Comparison of ENCODE assay signal across 1 cellular context in the genomic region with DNA sequence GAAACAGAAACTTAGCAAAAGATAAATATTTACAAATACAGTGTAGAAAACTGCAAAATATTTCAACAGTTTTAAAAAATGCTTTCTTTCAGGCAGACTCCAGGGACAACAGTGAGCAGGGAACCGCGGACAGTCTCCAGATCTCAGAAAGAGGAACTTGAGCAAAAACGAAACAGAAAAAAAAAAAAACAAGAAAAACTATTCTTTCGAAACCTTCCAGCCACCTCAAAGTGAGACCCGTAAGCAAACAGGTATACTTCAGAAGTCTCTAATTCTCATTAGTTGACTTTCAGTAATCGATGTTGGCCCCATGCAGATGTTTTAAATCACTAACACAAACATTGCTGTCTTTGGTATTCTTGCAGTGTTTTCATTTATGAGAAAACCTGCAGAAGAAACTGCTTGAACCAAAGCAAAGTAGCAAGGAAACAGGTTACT.
TF ChIP-seq lines count a peak whose summit lies in the region.

No MANE protein-coding gene starts in this region.

TF ChIP-seq in GM12878, 131 proteins besides CTCF, POLR2A, EP300 and RAD21 (continued from another document and continues in another):
- TF ChIP-seq SIX5 (IDR thresholded peaks at IDR 0.05; ENCODE audit: low read depth, low read length, severe bottlenecking) (no peak), BRCA1 (IDR thresholded peaks at IDR 0.05; ENCODE audit: low read depth, low read length) (no peak), CBX3 (IDR thresholded peaks at IDR 0.05; ENCODE audit: borderline replicate concordance, low read depth) (no peak), NRF1 (conservative IDR thresholded peaks at IDR 0.05; ENCODE audit: low read depth, low read length) (no peak), ZNF274 (IDR thresholded peaks at IDR 0.05; ENCODE audit: insufficient read depth, insufficient read length) (no peak), SMAD1 (IDR thresholded peaks at IDR 0.05; ENCODE audit: low read depth, partially characterized antibody) (no peak), SUZ12 (IDR thresholded peaks at IDR 0.05; ENCODE audit: unreplicated experiment) (no peak), ZNF384 (IDR thresholded peaks at IDR 0.05; ENCODE audit: borderline replicate concordance, low read depth, low read length) (peak; percentile 97), PAX5 (IDR thresholded peaks at IDR 0.05; ENCODE audit: borderline replicate concordance, low read depth, low read length) (0 out of 2 replicates have a peak, but pooled peaks have one; percentile 38), TCF12 (IDR thresholded peaks at IDR 0.05; ENCODE audit: low read depth, low read length) (0 out of 2 replicates have a peak, but pooled peaks have one; percentile 55), MEF2B (IDR thresholded peaks at IDR 0.05; ENCODE audit: partially characterized antibody, poor library complexity, severe bottlenecking) (peak; percentile 42), ASH2L (IDR thresholded peaks at IDR 0.05; ENCODE audit: borderline replicate concordance, low read depth) (no peak), YY1 (IDR thresholded peaks at IDR 0.05; ENCODE audit: low read depth, low read length) (no peak), FOXK2 (IDR thresholded peaks at IDR 0.05) (no peak), HDAC6 (IDR thresholded peaks at IDR 0.05; ENCODE audit: unreplicated experiment) (no peak), POLR2AphosphoS5 (IDR thresholded peaks at IDR 0.05; ENCODE audit: low read length) (no peak), CREM (IDR thresholded peaks at IDR 0.05; ENCODE audit: low read depth) (no peak), SREBF2 (IDR thresholded peaks at IDR 0.05; ENCODE audit: low read length) (no peak), SMAD5 (IDR thresholded peaks at IDR 0.05; ENCODE audit: low read depth) (no peak), MEF2A (IDR thresholded peaks at IDR 0.05; ENCODE audit: insufficient read depth, low read depth, low read length) (peak; percentile 36; the same call in 1 of the 2 replicates), JUND (IDR thresholded peaks at IDR 0.05; ENCODE audit: low read depth, low read length) (peak; percentile 66; the same call in 1 of the 2 replicates), SIN3A (IDR thresholded peaks at IDR 0.05; ENCODE audit: low read depth, low read length) (no peak), KDM1A (IDR thresholded peaks at IDR 0.05; ENCODE audit: borderline replicate concordance) (no peak), NR2C2 (IDR thresholded peaks at IDR 0.05; ENCODE audit: borderline replicate concordance, control insufficient read depth, insufficient read length, low read depth) (no peak), WRNIP1 (IDR thresholded peaks at IDR 0.05; ENCODE audit: borderline replicate concordance, low read depth, low read length) (no peak), NR2F1 (conservative IDR thresholded peaks at IDR 0.05) (0 out of 2 replicates have a peak, but pooled peaks have one; percentile 37), MXI1 (IDR thresholded peaks at IDR 0.05; ENCODE audit: low read depth, low read length) (no peak), IKZF1 (conservative IDR thresholded peaks at IDR 0.05) (peak; percentile 38), RFX5 (IDR thresholded peaks at IDR 0.05; ENCODE audit: low read depth, low read length) (no peak), FOXM1 (IDR thresholded peaks at IDR 0.05; ENCODE audit: low read depth, low read length) (peak; percentile 61; the same call in 1 of the 2 replicates), SMARCA5 (IDR thresholded peaks at IDR 0.05) (no peak), RAD51 (IDR thresholded peaks at IDR 0.05) (no peak), CHD4 (IDR thresholded peaks at IDR 0.05) (no peak), CHD1 (IDR thresholded peaks at IDR 0.05; ENCODE audit: low read depth, low read length) (no peak), ZNF24 (IDR thresholded peaks at IDR 0.05) (no peak), GABPA (IDR thresholded peaks at IDR 0.05; ENCODE audit: low read depth) (no peak), RBBP5 (conservative IDR thresholded peaks at IDR 0.05) (no peak)
- TF ChIP-seq, protein P1, sequence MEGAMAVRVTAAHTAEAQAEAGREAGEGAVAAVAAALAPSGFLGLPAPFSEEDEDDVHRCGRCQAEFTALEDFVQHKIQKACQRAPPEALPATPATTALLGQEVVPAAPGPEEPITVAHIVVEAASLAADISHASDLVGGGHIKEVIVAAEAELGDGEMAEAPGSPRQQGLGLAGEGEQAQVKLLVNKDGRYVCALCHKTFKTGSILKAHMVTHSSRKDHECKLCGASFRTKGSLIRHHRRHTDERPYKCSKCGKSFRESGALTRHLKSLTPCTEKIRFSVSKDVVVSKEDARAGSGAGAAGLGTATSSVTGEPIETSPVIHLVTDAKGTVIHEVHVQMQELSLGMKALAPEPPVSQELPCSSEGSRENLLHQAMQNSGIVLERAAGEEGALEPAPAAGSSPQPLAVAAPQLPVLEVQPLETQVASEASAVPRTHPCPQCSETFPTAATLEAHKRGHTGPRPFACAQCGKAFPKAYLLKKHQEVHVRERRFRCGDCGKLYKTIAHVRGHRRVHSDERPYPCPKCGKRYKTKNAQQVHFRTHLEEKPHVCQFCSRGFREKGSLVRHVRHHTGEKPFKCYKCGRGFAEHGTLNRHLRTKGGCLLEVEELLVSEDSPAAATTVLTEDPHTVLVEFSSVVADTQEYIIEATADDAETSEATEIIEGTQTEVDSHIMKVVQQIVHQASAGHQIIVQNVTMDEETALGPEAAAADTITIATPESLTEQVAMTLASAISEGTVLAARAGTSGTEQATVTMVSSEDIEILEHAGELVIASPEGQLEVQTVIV (IDR thresholded peaks at IDR 0.05; ENCODE audit: borderline replicate concordance, partially characterized antibody) = no peak
- TF ChIP-seq, protein P2, sequence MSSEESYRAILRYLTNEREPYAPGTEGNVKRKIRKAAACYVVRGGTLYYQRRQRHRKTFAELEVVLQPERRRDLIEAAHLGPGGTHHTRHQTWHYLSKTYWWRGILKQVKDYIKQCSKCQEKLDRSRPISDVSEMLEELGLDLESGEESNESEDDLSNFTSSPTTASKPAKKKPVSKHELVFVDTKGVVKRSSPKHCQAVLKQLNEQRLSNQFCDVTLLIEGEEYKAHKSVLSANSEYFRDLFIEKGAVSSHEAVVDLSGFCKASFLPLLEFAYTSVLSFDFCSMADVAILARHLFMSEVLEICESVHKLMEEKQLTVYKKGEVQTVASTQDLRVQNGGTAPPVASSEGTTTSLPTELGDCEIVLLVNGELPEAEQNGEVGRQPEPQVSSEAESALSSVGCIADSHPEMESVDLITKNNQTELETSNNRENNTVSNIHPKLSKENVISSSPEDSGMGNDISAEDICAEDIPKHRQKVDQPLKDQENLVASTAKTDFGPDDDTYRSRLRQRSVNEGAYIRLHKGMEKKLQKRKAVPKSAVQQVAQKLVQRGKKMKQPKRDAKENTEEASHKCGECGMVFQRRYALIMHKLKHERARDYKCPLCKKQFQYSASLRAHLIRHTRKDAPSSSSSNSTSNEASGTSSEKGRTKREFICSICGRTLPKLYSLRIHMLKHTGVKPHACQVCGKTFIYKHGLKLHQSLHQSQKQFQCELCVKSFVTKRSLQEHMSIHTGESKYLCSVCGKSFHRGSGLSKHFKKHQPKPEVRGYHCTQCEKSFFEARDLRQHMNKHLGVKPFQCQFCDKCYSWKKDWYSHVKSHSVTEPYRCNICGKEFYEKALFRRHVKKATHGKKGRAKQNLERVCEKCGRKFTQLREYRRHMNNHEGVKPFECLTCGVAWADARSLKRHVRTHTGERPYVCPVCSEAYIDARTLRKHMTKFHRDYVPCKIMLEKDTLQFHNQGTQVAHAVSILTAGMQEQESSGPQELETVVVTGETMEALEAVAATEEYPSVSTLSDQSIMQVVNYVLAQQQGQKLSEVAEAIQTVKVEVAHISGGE (CRISPR knock-in tag; IDR thresholded peaks at IDR 0.05) = no peak
- TF ChIP-seq, protein P3, sequence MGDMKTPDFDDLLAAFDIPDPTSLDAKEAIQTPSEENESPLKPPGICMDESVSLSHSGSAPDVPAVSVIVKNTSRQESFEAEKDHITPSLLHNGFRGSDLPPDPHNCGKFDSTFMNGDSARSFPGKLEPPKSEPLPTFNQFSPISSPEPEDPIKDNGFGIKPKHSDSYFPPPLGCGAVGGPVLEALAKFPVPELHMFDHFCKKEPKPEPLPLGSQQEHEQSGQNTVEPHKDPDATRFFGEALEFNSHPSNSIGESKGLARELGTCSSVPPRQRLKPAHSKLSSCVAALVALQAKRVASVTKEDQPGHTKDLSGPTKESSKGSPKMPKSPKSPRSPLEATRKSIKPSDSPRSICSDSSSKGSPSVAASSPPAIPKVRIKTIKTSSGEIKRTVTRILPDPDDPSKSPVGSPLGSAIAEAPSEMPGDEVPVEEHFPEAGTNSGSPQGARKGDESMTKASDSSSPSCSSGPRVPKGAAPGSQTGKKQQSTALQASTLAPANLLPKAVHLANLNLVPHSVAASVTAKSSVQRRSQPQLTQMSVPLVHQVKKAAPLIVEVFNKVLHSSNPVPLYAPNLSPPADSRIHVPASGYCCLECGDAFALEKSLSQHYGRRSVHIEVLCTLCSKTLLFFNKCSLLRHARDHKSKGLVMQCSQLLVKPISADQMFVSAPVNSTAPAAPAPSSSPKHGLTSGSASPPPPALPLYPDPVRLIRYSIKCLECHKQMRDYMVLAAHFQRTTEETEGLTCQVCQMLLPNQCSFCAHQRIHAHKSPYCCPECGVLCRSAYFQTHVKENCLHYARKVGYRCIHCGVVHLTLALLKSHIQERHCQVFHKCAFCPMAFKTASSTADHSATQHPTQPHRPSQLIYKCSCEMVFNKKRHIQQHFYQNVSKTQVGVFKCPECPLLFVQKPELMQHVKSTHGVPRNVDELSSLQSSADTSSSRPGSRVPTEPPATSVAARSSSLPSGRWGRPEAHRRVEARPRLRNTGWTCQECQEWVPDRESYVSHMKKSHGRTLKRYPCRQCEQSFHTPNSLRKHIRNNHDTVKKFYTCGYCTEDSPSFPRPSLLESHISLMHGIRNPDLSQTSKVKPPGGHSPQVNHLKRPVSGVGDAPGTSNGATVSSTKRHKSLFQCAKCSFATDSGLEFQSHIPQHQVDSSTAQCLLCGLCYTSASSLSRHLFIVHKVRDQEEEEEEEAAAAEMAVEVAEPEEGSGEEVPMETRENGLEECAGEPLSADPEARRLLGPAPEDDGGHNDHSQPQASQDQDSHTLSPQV (IDR thresholded peaks at IDR 0.05) = no peak
- TF ChIP-seq, protein P4, sequence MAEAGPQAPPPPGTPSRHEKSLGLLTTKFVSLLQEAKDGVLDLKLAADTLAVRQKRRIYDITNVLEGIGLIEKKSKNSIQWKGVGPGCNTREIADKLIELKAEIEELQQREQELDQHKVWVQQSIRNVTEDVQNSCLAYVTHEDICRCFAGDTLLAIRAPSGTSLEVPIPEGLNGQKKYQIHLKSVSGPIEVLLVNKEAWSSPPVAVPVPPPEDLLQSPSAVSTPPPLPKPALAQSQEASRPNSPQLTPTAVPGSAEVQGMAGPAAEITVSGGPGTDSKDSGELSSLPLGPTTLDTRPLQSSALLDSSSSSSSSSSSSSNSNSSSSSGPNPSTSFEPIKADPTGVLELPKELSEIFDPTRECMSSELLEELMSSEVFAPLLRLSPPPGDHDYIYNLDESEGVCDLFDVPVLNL (IDR thresholded peaks at IDR 0.05; ENCODE audit: low read depth, low read length) = no peak
- TF ChIP-seq, protein P5, sequence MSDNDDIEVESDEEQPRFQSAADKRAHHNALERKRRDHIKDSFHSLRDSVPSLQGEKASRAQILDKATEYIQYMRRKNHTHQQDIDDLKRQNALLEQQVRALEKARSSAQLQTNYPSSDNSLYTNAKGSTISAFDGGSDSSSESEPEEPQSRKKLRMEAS (IDR thresholded peaks at IDR 0.05; ENCODE audit: low read depth, low read length) = no peak
- TF ChIP-seq, protein P6, sequence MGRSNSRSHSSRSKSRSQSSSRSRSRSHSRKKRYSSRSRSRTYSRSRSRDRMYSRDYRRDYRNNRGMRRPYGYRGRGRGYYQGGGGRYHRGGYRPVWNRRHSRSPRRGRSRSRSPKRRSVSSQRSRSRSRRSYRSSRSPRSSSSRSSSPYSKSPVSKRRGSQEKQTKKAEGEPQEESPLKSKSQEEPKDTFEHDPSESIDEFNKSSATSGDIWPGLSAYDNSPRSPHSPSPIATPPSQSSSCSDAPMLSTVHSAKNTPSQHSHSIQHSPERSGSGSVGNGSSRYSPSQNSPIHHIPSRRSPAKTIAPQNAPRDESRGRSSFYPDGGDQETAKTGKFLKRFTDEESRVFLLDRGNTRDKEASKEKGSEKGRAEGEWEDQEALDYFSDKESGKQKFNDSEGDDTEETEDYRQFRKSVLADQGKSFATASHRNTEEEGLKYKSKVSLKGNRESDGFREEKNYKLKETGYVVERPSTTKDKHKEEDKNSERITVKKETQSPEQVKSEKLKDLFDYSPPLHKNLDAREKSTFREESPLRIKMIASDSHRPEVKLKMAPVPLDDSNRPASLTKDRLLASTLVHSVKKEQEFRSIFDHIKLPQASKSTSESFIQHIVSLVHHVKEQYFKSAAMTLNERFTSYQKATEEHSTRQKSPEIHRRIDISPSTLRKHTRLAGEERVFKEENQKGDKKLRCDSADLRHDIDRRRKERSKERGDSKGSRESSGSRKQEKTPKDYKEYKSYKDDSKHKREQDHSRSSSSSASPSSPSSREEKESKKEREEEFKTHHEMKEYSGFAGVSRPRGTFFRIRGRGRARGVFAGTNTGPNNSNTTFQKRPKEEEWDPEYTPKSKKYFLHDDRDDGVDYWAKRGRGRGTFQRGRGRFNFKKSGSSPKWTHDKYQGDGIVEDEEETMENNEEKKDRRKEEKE (IDR thresholded peaks at IDR 0.05) = no peak
- TF ChIP-seq, protein P7, sequence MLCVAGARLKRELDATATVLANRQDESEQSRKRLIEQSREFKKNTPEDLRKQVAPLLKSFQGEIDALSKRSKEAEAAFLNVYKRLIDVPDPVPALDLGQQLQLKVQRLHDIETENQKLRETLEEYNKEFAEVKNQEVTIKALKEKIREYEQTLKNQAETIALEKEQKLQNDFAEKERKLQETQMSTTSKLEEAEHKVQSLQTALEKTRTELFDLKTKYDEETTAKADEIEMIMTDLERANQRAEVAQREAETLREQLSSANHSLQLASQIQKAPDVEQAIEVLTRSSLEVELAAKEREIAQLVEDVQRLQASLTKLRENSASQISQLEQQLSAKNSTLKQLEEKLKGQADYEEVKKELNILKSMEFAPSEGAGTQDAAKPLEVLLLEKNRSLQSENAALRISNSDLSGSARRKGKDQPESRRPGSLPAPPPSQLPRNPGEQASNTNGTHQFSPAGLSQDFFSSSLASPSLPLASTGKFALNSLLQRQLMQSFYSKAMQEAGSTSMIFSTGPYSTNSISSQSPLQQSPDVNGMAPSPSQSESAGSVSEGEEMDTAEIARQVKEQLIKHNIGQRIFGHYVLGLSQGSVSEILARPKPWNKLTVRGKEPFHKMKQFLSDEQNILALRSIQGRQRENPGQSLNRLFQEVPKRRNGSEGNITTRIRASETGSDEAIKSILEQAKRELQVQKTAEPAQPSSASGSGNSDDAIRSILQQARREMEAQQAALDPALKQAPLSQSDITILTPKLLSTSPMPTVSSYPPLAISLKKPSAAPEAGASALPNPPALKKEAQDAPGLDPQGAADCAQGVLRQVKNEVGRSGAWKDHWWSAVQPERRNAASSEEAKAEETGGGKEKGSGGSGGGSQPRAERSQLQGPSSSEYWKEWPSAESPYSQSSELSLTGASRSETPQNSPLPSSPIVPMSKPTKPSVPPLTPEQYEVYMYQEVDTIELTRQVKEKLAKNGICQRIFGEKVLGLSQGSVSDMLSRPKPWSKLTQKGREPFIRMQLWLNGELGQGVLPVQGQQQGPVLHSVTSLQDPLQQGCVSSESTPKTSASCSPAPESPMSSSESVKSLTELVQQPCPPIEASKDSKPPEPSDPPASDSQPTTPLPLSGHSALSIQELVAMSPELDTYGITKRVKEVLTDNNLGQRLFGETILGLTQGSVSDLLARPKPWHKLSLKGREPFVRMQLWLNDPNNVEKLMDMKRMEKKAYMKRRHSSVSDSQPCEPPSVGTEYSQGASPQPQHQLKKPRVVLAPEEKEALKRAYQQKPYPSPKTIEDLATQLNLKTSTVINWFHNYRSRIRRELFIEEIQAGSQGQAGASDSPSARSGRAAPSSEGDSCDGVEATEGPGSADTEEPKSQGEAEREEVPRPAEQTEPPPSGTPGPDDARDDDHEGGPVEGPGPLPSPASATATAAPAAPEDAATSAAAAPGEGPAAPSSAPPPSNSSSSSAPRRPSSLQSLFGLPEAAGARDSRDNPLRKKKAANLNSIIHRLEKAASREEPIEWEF (IDR thresholded peaks at IDR 0.05; ENCODE audit: insufficient replicate concordance, low read depth, low read length) = peak; percentile 98
